Comparison of ENCODE assay signal across 20 cellular contexts in genomic region chr7:124073325-124073676, GRCh38. TPM values are rescaled to one million over a fixed set of nuclear protein-coding genes. Genes with fewer than 3 reads are reported as not detected.
DNase-seq lines count a peak whose midpoint lies in the region; ATAC-seq, FAIRE-seq and TF ChIP-seq lines count a peak whose summit lies in the region.
"Had no signal": no experiment of that assay in that cellular context is flagged by ENCODE, and none has a peak within 500 bp of the region (broad histone marks: within the 10 kb centered on the region; RNA-seq: fewer than 3 reads in every experiment).

No MANE protein-coding gene starts in this region.

- H3K36me3 ChIP-seq in endothelial cell of umbilical vein (ENCODE audit: control insufficient read depth in 2 of 2, extremely low read depth in 1 of 2, insufficient read depth in 2 of 2, low read length in 2 of 2): no peaks in the 10 kb centered on the region
- H3K36me3 ChIP-seq in CD4-positive, alpha-beta memory T cell (ENCODE audit: insufficient read depth, low read length): no peaks in the 10 kb centered on the region
- H3K36me3 ChIP-seq: SJSA1 had no signal

- H4K20me1 ChIP-seq in endothelial cell of umbilical vein (replicated peaks; ENCODE audit: control insufficient read depth, extremely low read depth, insufficient read depth, low read length): no peaks in the 10 kb centered on the region

- intact Hi-C loops in endothelial cell of umbilical vein (cut with micrococcal nuclease): no loop called here
- intact Hi-C loops in CD4-positive, alpha-beta memory T cell (cut with micrococcal nuclease): no loop called here

- POLR2A ChIA-PET in A549 (lab: Yijun Ruan, JAX): no interaction called here
- POLR2A ChIA-PET in endothelial cell of umbilical vein (lab: Charles Lee): no interaction called here
- POLR2A ChIA-PET in CD4-positive, alpha-beta memory T cell (lab: Charles Lee; ENCODE audit: partially characterized antibody): no interaction called here

- no peak overlapping the region for H3K27ac ChIP-seq in A549
- H3K27ac ChIP-seq in endothelial cell of umbilical vein (ENCODE audit: insufficient read depth, low read depth, low read length): no peak overlapping the region
- H3K27ac ChIP-seq in CD4-positive, alpha-beta memory T cell (ENCODE audit: low read depth, low read length): no peak overlapping the region
- H3K27ac ChIP-seq: SJSA1 had no signal

- H3K9me1 ChIP-seq in endothelial cell of umbilical vein (replicated peaks; ENCODE audit: control insufficient read depth, extremely low read depth, insufficient read depth, low read length): no peaks in the 10 kb centered on the region

- H3K4me1 ChIP-seq in A549: peaks cover 10% of the 10 kb centered on the region; the same call in 1 of the 3 replicates
- H3K4me1 ChIP-seq in endothelial cell of umbilical vein (ENCODE audit: control insufficient read depth, extremely low read depth, insufficient read depth, low read length): peaks cover 14% of the 10 kb centered on the region
- no peaks in the 10 kb centered on the region for H3K4me1 ChIP-seq in CD4-positive, alpha-beta memory T cell (ENCODE audit: insufficient read depth, low read length)

- CTCF ChIA-PET in A549 (lab: Yijun Ruan, JAX) (no interaction called here), endothelial cell of umbilical vein (lab: Charles Lee) (interaction anchor here (1.4 kb wide), 1 partner anchor 11 kb away, joined by 4 read pairs; no protein-coding TSS in a partner anchor)
- CTCF ChIA-PET in CD4-positive, alpha-beta memory T cell (lab: Charles Lee; ENCODE audit: partially characterized antibody): no interaction called here

- H3K4me2 ChIP-seq in A549 (peak overlapping the region; percentile 46), endothelial cell of umbilical vein (ENCODE audit: insufficient read depth, low read length) (peak overlapping the region; percentile 61)

- TF ChIP-seq POLR2A in A549 (IDR thresholded peaks at IDR 0.05; ENCODE audit: low read length) (no peak), endothelial cell of umbilical vein (IDR thresholded peaks at IDR 0.05; ENCODE audit: low read depth, low read length) (no peak)

- peaks cover 0 to 2% of the 10 kb centered on the region in 2 donors for H3K27me3 Mint-ChIP-seq in CD4-positive, alpha-beta memory T cell

- H3K4me3 ChIP-seq in A549 (no peak overlapping the region), endothelial cell of umbilical vein (replicated peaks in 1 of 3; ENCODE audit: insufficient read depth in 1 of 3, low read depth in 1 of 3, low read length in 3 of 3) (no peak overlapping the region)
- no peak overlapping the region for H3K4me3 ChIP-seq in CD4-positive, alpha-beta memory T cell (ENCODE audit: low read length in 2 of 2)
- H3K4me3 ChIP-seq: SJSA1 had no signal

- H3K9me3 Mint-ChIP-seq in CD4-positive, alpha-beta memory T cell: peaks cover 0 to 4% (median 0%) of the 10 kb centered on the region in 8 donors

- no peak for FAIRE-seq in A549 (lab: Jason Lieb, UNC)
- FAIRE-seq in endothelial cell of umbilical vein (lab: Jason Lieb, UNC): no peak
- FAIRE-seq: A204.1, GM19239 had no signal

- H3K36me3 Mint-ChIP-seq in CD4-positive, alpha-beta memory T cell: no peaks in the 10 kb centered on the region

- no peak for DNase-seq in A549 (ENCODE audit: low read depth in 1 of 2, low spot score in 1 of 2)
- no peak for DNase-seq in endothelial cell of umbilical vein (ENCODE audit: low read depth, low spot score)
- DNase-seq in GDM1 (lab: John Stamatoyannopoulos, UW): no peak
- no peak for DNase-seq in CD4-positive, alpha-beta memory T cell
- DNase-seq: C1 segment of cervical spinal cord, DND-41, KG1, MV-4-11, NCI-H187 treated with DMSO at 0.1 percent for 48 hours, NCI-H2227 treated with DMSO at 0.1 percent for 48 hours had no signal

- H3K4me3 Mint-ChIP-seq in CD4-positive, alpha-beta memory T cell: no peak overlapping the region

- H3K27me3 ChIP-seq in endothelial cell of umbilical vein (ENCODE audit: control insufficient read depth in 2 of 2, insufficient read depth in 2 of 2, low read length in 2 of 2): peaks cover 0 to 2% of the 10 kb centered on the region in 2 experiments
- no peaks in the 10 kb centered on the region for H3K27me3 ChIP-seq in CD4-positive, alpha-beta memory T cell (ENCODE audit: insufficient read depth, low read length)
- H3K27me3 ChIP-seq: SJSA1 had no signal

- BruUV-seq in endothelial cell of umbilical vein (replicated peaks; lab: Mats Ljungman, UMichigan): no TSS peak

- no peak overlapping the region for H2AFZ ChIP-seq in endothelial cell of umbilical vein (ENCODE audit: low read depth, low read length)

- H3K27ac Mint-ChIP-seq in CD4-positive, alpha-beta memory T cell: no peak overlapping the region

- H3K9me3 ChIP-seq in A549 (no peaks in the 10 kb centered on the region), endothelial cell of umbilical vein (replicated peaks; ENCODE audit: control insufficient read depth, insufficient read depth, low read length) (no peaks in the 10 kb centered on the region)
- no peaks in the 10 kb centered on the region for H3K9me3 ChIP-seq in CD4-positive, alpha-beta memory T cell (ENCODE audit: control insufficient read depth in 1 of 2, low read length in 2 of 2)
- H3K9me3 ChIP-seq: SJSA1 had no signal

- TF ChIP-seq EP300 in A549 (IDR thresholded peaks at IDR 0.05): no peak

- dilution Hi-C loops in endothelial cell of umbilical vein (cut with MboI; ENCODE audit: extremely low pct_ligation_motif_present, low sequenced_read_pairs): no loop called here

- WGBS in A549 (ENCODE audit: missing lambda C conversion rate): 21% methylated on average over 4 of the region's 4 CpGs

- no peak overlapping the region for H3K9ac ChIP-seq in endothelial cell of umbilical vein (replicated peaks; ENCODE audit: extremely low read depth, insufficient read depth, low read length)

- no peak for TF ChIP-seq RAD21 in A549 (conservative IDR thresholded peaks at IDR 0.05 in 1 of 2, IDR thresholded peaks at IDR 0.05 in 1 of 2)

- no peaks in the 10 kb centered on the region for H3K79me2 ChIP-seq in endothelial cell of umbilical vein (ENCODE audit: control insufficient read depth, insufficient read depth, low read length)

- ATAC-seq in A549 (no peak), GM19324 (IDR thresholded peaks at IDR 0.05; ENCODE audit: low FRiP score, unreplicated experiment) (peak; percentile 63), HG03432 (IDR thresholded peaks at IDR 0.05; ENCODE audit: unreplicated experiment) (peak; percentile 70), HG03045 (IDR thresholded peaks at IDR 0.05; ENCODE audit: unreplicated experiment) (no peak), HG03442 (IDR thresholded peaks at IDR 0.05; ENCODE audit: unreplicated experiment) (no peak)
- ATAC-seq: Panc1 had no signal

- H3K4me1 Mint-ChIP-seq in CD4-positive, alpha-beta memory T cell: no peaks in the 10 kb centered on the region

- TF ChIP-seq CTCF in A549 (IDR thresholded peaks at IDR 0.05) (no peak), endothelial cell of umbilical vein (IDR thresholded peaks at IDR 0.05; ENCODE audit: extremely low read depth in 1 of 2, insufficient read depth in 1 of 2, low read depth in 1 of 2, low read length in 2 of 2) (no peak)

TF ChIP-seq in A549, 52 proteins besides CTCF, POLR2A, EP300 and RAD21:
- no peak for TF ChIP-seq MAX (IDR thresholded peaks at IDR 0.05)
- no peak for TF ChIP-seq JUN (IDR thresholded peaks at IDR 0.05)
- TF ChIP-seq ZNF302 (CRISPR knock-in tag; IDR thresholded peaks at IDR 0.05): no peak

TF ChIP-seq in endothelial cell of umbilical vein, 7 proteins besides CTCF, POLR2A, EP300 and RAD21:
- TF ChIP-seq POLR2AphosphoS5 (IDR thresholded peaks at IDR 0.05; ENCODE audit: insufficient read depth, low read depth, low read length) (no peak), MYC (IDR thresholded peaks at IDR 0.05; ENCODE audit: low read depth, low read length) (no peak), GATA2 (IDR thresholded peaks at IDR 0.05; ENCODE audit: insufficient read depth, insufficient read length, low read depth, low read length) (no peak), MAX (IDR thresholded peaks at IDR 0.05; ENCODE audit: insufficient read depth, insufficient read length) (no peak), FOS (IDR thresholded peaks at IDR 0.05; ENCODE audit: borderline replicate concordance, insufficient read depth, low read length) (no peak), EZH2 (IDR thresholded peaks at IDR 0.05; ENCODE audit: borderline replicate concordance, low read depth, low read length, severe bottlenecking) (no peak), JUN (IDR thresholded peaks at IDR 0.05; ENCODE audit: borderline replicate concordance, insufficient read depth, insufficient read length, low read depth) (no peak)

RNA-seq across cellular contexts. Expression of gene TMEM229A, which starts 40.4 kb away (rescaled TPM):
- polyA plus RNA-seq in A549 (2011; rRNA removed) (not detected in 2 replicates), A549 (2017; fragmentation: RNase III; extraction: RNeasy Plus Mini Kit Qiagen cat#74134 plus additional on column Dnase treatment) (not detected in 3 replicates), endothelial cell of umbilical vein (not detected in 2 replicates)
- polyA plus RNA-seq in A549 (2012; cell fraction: cytosol; rRNA removed): not detected in 2 replicates
- polyA plus RNA-seq in A549 (2012; cell fraction: nucleus; rRNA removed): not detected in 2 replicates
- polyA minus RNA-seq in A549 (2011; rRNA and poly(A)+ RNA removed): not detected in 2 replicates
- total RNA-seq in endothelial cell of umbilical vein: not detected in 2 replicates
- not detected in 2 replicates for polyA plus RNA-seq in endothelial cell of umbilical vein (2011; cell fraction: cytosol; rRNA removed)
- not detected in 2 replicates for polyA plus RNA-seq in endothelial cell of umbilical vein (2011; cell fraction: nucleus; rRNA removed)
- polyA plus RNA-seq in endothelial cell of umbilical vein (2012): not detected in 2 replicates
- polyA minus RNA-seq in endothelial cell of umbilical vein: not detected in 2 replicates
- polyA minus RNA-seq in endothelial cell of umbilical vein (2011; cell fraction: cytosol; rRNA and poly(A)+ RNA removed): not detected
- not detected in 2 replicates for polyA minus RNA-seq in endothelial cell of umbilical vein (2011; cell fraction: nucleus; rRNA and poly(A)+ RNA removed)
- total RNA-seq in CD4-positive, alpha-beta memory T cell: not detected
- not detected for polyA plus RNA-seq in CD4-positive, alpha-beta memory T cell
- total RNA-seq: G401; SJSA1; T-helper 2 cell treated with Interferon-gamma antibody and Interleukin-4, amounts not matched to agents 100 ng/mL and 5 ng/mL, for 36 hours had no signal

Comparison
In these comparisons a context has a peak if more than half of its experiments do, and no peak if none do; other contexts are left out.
1. ATAC-seq: peak in GM19324 (single experiment) and HG03432 (single experiment); none in A549 (0 of 2), HG03045 (single experiment) and HG03442 (single experiment).